Comparison of ENCODE assay signal across 15 cellular contexts in the genomic region with DNA sequence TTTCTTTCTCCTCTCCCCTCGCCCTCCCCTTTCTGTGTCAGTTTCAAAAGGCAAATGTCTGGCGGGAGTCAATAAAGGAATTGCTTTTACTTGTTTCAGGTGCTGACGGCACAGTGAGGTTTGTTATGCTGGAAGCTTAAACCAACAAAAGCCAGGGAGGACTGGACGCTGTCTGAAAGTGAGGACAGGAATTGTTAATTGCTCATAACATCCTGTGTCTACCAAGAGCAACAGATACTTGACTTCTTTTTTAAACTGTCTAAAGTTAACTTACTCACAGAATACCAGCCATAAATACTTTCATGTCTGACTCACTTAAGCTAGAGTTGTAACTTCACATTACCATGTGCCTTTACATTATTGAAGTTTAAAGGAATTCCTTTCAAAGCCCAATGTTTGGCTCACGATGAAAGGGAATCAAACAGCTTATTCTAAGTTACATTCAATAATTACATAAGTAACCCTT.
DNase-seq lines count a peak whose midpoint lies in the region; ATAC-seq, FAIRE-seq and TF ChIP-seq lines count a peak whose summit lies in the region.
"Had no signal": no experiment of that assay in that cellular context is flagged by ENCODE, and none has a peak within 500 bp of the region (broad histone marks: within the 10 kb centered on the region; RNA-seq: fewer than 3 reads in every experiment).

No MANE protein-coding gene starts in this region.

- no peaks in the 10 kb centered on the region for H3K36me3 Mint-ChIP-seq in progenitor cell of endocrine pancreas (ENCODE audit: insufficient read depth)

- H3K27me3 Mint-ChIP-seq in progenitor cell of endocrine pancreas, result peaks cover 52% of the 10 kb centered on the region

- ATAC-seq in GM19351 (IDR thresholded peaks at IDR 0.05; ENCODE audit: unreplicated experiment), result no peak
- ATAC-seq: body of pancreas had no signal

- peak overlapping the region; percentile 11 for H3K27ac Mint-ChIP-seq in progenitor cell of endocrine pancreas

- peaks cover 6% of the 10 kb centered on the region for H3K4me1 Mint-ChIP-seq in progenitor cell of endocrine pancreas (ENCODE audit: low read depth)

- no peak for FAIRE-seq in RCC 7860 (lab: Jason Lieb, UNC)
- FAIRE-seq: frontal cortex had no signal

- no peak overlapping the region for H3K4me3 ChIP-seq in epithelial cell of proximal tubule (ENCODE audit: low read depth, low read length)
- H3K4me3 ChIP-seq: BLaER1, body of pancreas had no signal

- TF ChIP-seq CTCF in epithelial cell of proximal tubule (conservative IDR thresholded peaks at IDR 0.05; ENCODE audit: low read depth, low read length) (no peak), progenitor cell of endocrine pancreas (IDR thresholded peaks at IDR 0.05; ENCODE audit: unreplicated experiment) (no peak)

- peaks cover 3% of the 10 kb centered on the region for H3K9me3 Mint-ChIP-seq in progenitor cell of endocrine pancreas (ENCODE audit: low read depth)

- DNase-seq in HK-2 (ENCODE audit: unreplicated experiment), result peak; percentile 7
- DNase-seq in RCC 7860 (ENCODE audit: low spot score), result peak; percentile 22
- peak; percentile 19 for DNase-seq in epithelial cell of proximal tubule (ENCODE audit: low read depth)
- DNase-seq in progenitor cell of endocrine pancreas (ENCODE audit: low spot score, unreplicated experiment), result no peak
- DNase-seq in C1 segment of cervical spinal cord (lab: John Stamatoyannopoulos, UW), result no peak
- no peak for DNase-seq in GM19240 (ENCODE audit: insufficient read length, low spot score)
- DNase-seq in germinal center (ENCODE audit: low spot score), result no peak
- DNase-seq: activated effector memory CD4-positive, alpha-beta T cell treated with anti-CD3 and anti-CD28 coated beads, Interleukin-2, amount 50 U/mL, for 16 hours; body of pancreas; DMS79; effector memory CD4-positive, alpha-beta T cell; NCI-H2171 had no signal

- no peak overlapping the region for H3K4me3 Mint-ChIP-seq in progenitor cell of endocrine pancreas (ENCODE audit: low read depth)

Comparison
In these comparisons a context has a peak if more than half of its experiments do, and no peak if none do; other contexts are left out.
1. DNase-seq: peak in HK-2 (single experiment), RCC 7860 (single experiment) and epithelial cell of proximal tubule (single experiment); none in progenitor cell of endocrine pancreas (single experiment), C1 segment of cervical spinal cord (0 of 14), GM19240 (single experiment) and germinal center (single experiment).